Comparison of ENCODE assay signal across 10 cellular contexts in the genomic region with DNA sequence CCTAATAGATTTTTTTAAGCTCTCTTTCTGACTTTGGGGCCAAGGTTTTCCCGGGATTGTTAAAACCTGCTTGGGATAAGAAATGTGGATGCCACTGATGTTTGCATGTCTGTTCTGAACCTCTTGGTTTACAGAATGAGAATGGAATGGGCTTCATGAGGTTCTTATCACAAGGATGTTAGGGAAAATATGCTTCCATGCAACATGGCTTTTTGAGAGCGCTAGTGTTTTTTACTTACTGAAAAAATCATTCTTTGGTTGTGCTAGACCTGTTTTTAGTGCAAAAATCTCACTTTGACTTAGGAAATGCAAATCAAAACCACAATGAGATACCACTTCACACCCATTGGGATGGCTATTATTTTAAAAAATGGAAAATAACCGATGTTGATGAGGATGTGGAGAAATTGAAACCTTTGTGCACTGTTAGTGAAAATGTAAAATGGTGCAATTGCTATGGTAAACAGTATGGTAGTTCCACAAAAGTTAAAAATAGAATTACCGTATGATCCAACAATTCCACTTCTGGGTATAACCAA. TPM values are rescaled to one million over a fixed set of nuclear protein-coding genes. Genes with fewer than 3 reads are reported as not detected.
DNase-seq lines count a peak whose midpoint lies in the region; ATAC-seq and TF ChIP-seq lines count a peak whose summit lies in the region.
"Had no signal": no experiment of that assay in that cellular context is flagged by ENCODE, and none has a peak within 500 bp of the region (broad histone marks: within the 10 kb centered on the region; RNA-seq: fewer than 3 reads in every experiment).

No MANE protein-coding gene starts in this region.

- peak overlapping the region in 2 of 3 donors; percentile 38 for H3K27ac ChIP-seq in thyroid gland
- H3K27ac ChIP-seq: C4-2B had no signal

- H3K9me3 ChIP-seq in thyroid gland: no peaks in the 10 kb centered on the region

- peaks cover 0 to 14% of the 10 kb centered on the region in 2 donors for H3K36me3 ChIP-seq in thyroid gland

- peaks cover 49 to 75% of the 10 kb centered on the region in 2 donors for H3K4me1 ChIP-seq in thyroid gland

- no peaks in the 10 kb centered on the region for H3K27me3 Mint-ChIP-seq in activated naive CD4-positive, alpha-beta T cell treated with anti-CD3 and anti-CD28 coated beads, Interleukin-2, amount 10 ng/mL, durations not matched to agents 7 days and 5 days
- no peaks in the 10 kb centered on the region for H3K27me3 Mint-ChIP-seq in activated naive CD8-positive, alpha-beta T cell treated with anti-CD3 and anti-CD28 coated beads, Interleukin-2, amount 10 ng/mL, durations not matched to agents 7 days and 5 days

- WGBS in thyroid gland, 2 donors: 75 to 85% methylated on average over 4 of the region's 4 CpGs

- no peak for TF ChIP-seq CTCF in thyroid gland (IDR thresholded peaks at IDR 0.05)

- no peak for TF ChIP-seq POLR2A in thyroid gland (IDR thresholded peaks at IDR 0.05)

- H3K4me3 ChIP-seq in thyroid gland (replicated peaks in 1 of 3): no peak overlapping the region

- H3K27ac Mint-ChIP-seq in activated naive CD4-positive, alpha-beta T cell treated with anti-CD3 and anti-CD28 coated beads, Interleukin-2, amount 10 ng/mL, durations not matched to agents 7 days and 5 days: peak overlapping the region; percentile 79
- H3K27ac Mint-ChIP-seq in activated naive CD8-positive, alpha-beta T cell treated with anti-CD3 and anti-CD28 coated beads, Interleukin-2, amount 10 ng/mL, durations not matched to agents 7 days and 5 days: peak overlapping the region; percentile 84

- peak; percentile 31 for ATAC-seq in HG03039 (IDR thresholded peaks at IDR 0.05; ENCODE audit: unreplicated experiment)
- no peak for ATAC-seq in activated naive CD8-positive, alpha-beta T cell treated with anti-CD3 and anti-CD28 coated beads, Interleukin-2, amount 10 ng/mL, durations not matched to agents 7 days and 5 days (ENCODE audit: low read depth)

- H3K9me3 Mint-ChIP-seq in activated naive CD4-positive, alpha-beta T cell treated with anti-CD3 and anti-CD28 coated beads, Interleukin-2, amount 10 ng/mL, durations not matched to agents 7 days and 5 days: peaks cover 11% of the 10 kb centered on the region
- H3K9me3 Mint-ChIP-seq in activated naive CD8-positive, alpha-beta T cell treated with anti-CD3 and anti-CD28 coated beads, Interleukin-2, amount 10 ng/mL, durations not matched to agents 7 days and 5 days: peaks cover 3% of the 10 kb centered on the region

- POLR2A ChIA-PET in activated naive CD8-positive, alpha-beta T cell treated with anti-CD3 and anti-CD28 coated beads, Interleukin-2, amount 10 ng/mL, durations not matched to agents 7 days and 5 days (lab: Charles Lee): interaction anchor here (0.6 to 1.3 kb wide), 6 partner anchors 13 to 48 kb away, joined by 3 to 6 read pairs (median 3); no protein-coding TSS in a partner anchor

- no peak for DNase-seq in activated naive CD4-positive, alpha-beta T cell treated with anti-CD3 and anti-CD28 coated beads, Interleukin-2, amount 10 ng/mL, durations not matched to agents 7 days and 5 days
- no peak for DNase-seq in activated naive CD4-positive, alpha-beta T cell (lab: John Stamatoyannopoulos, UW)
- DNase-seq in activated naive CD8-positive, alpha-beta T cell treated with anti-CD3 and anti-CD28 coated beads, Interleukin-2, amount 10 ng/mL, durations not matched to agents 7 days and 5 days: no peak
- DNase-seq in thyroid gland (no peak), NCI-H2171 (lab: John Stamatoyannopoulos, UW) (no peak), midbrain (lab: John Stamatoyannopoulos, UW) (no peak)
- no peak for DNase-seq in stimulated activated CD4-positive, alpha-beta T cell treated with anti-CD3 and anti-CD28 coated beads, Interleukin-2, amount 100 ng/mL, for 48 hours
- DNase-seq: activated CD4-positive, alpha-beta T cell treated with anti-CD3 and anti-CD28 coated beads for 1 hour had no signal

- H3K4me3 Mint-ChIP-seq in activated naive CD4-positive, alpha-beta T cell treated with anti-CD3 and anti-CD28 coated beads, Interleukin-2, amount 10 ng/mL, durations not matched to agents 7 days and 5 days: no peak overlapping the region
- peak overlapping the region; percentile 65 for H3K4me3 Mint-ChIP-seq in activated naive CD8-positive, alpha-beta T cell treated with anti-CD3 and anti-CD28 coated beads, Interleukin-2, amount 10 ng/mL, durations not matched to agents 7 days and 5 days

- peaks cover 88% of the 10 kb centered on the region for H3K36me3 Mint-ChIP-seq in activated naive CD4-positive, alpha-beta T cell treated with anti-CD3 and anti-CD28 coated beads, Interleukin-2, amount 10 ng/mL, durations not matched to agents 7 days and 5 days
- peaks cover 71% of the 10 kb centered on the region for H3K36me3 Mint-ChIP-seq in activated naive CD8-positive, alpha-beta T cell treated with anti-CD3 and anti-CD28 coated beads, Interleukin-2, amount 10 ng/mL, durations not matched to agents 7 days and 5 days

- H3K4me1 Mint-ChIP-seq in activated naive CD4-positive, alpha-beta T cell treated with anti-CD3 and anti-CD28 coated beads, Interleukin-2, amount 10 ng/mL, durations not matched to agents 7 days and 5 days: peaks cover 99% of the 10 kb centered on the region
- peaks cover 93% of the 10 kb centered on the region for H3K4me1 Mint-ChIP-seq in activated naive CD8-positive, alpha-beta T cell treated with anti-CD3 and anti-CD28 coated beads, Interleukin-2, amount 10 ng/mL, durations not matched to agents 7 days and 5 days

- CTCF ChIA-PET in activated naive CD4-positive, alpha-beta T cell treated with anti-CD3 and anti-CD28 coated beads, Interleukin-2, amount 10 ng/mL, durations not matched to agents 7 days and 5 days (lab: Charles Lee): interaction anchor here (0.6 to 3.6 kb wide), 5 partner anchors 9 to 110 kb away, joined by 3 to 21 read pairs (median 5); no protein-coding TSS in a partner anchor

- intact Hi-C loops in thyroid gland (cut with DNase I): no loop called here

- no peaks in the 10 kb centered on the region for H3K27me3 ChIP-seq in thyroid gland

RNA-seq across cellular contexts. Expression of gene TSPAN14, which starts 38.8 kb away (rescaled TPM):
- 100 to 1,000 TPM in 1 of 2 experiments, 10 to 100 TPM in 1; 98.8 to 112 TPM for total RNA-seq in activated naive CD8-positive, alpha-beta T cell treated with anti-CD3 and anti-CD28 coated beads, Interleukin-2, amount 10 ng/mL, durations not matched to agents 7 days and 5 days
- total RNA-seq in thyroid gland: 10 to 100 TPM; 61.6 to 83.4 (median 77.9) TPM

RNA-seq across cellular contexts. Expression of gene SH2D4B, which starts 44.8 kb away (rescaled TPM):
- under 1 TPM; 0.14 to 0.22 TPM for total RNA-seq in activated naive CD8-positive, alpha-beta T cell treated with anti-CD3 and anti-CD28 coated beads, Interleukin-2, amount 10 ng/mL, durations not matched to agents 7 days and 5 days
- total RNA-seq in thyroid gland: 1 to 10 TPM in 2 of 4 donors, not detected in 2; 1.1 to 1.6 TPM
